In genomic region chr3:89957461-89957860, GRCh38 we compare ENCODE assay signal across 13 cellular contexts.
"Had no signal": no experiment of that assay in that cellular context is flagged by ENCODE, and none has a peak within 500 bp of the region (broad histone marks: within the 10 kb centered on the region; RNA-seq: fewer than 3 reads in every experiment).

No MANE protein-coding gene starts in this region.

- H3K27me3 ChIP-seq: esophagus squamous epithelium, neutrophil had no signal

- H3K9me3 ChIP-seq: lower lobe of right lung, neutrophil had no signal

- DNase-seq: activated CD4-positive, alpha-beta T cell treated with anti-CD3 and anti-CD28 coated beads, Interleukin-2, amount 50 U/mL, for 1 hour; activated naive CD4-positive, alpha-beta T cell treated with anti-CD3 and anti-CD28 coated beads for 36 hours; activated T-cell treated with anti-CD3 and anti-CD28 coated beads for 4 hours; esophagus squamous epithelium; lower lobe of right lung; right cardiac atrium; stimulated activated CD4-positive, alpha-beta T cell treated with anti-CD3 and anti-CD28 coated beads, Interleukin-2, amount 100 ng/mL, for 24 hours; stimulated activated naive CD4-positive, alpha-beta T cell; T-helper 2 cell had no signal

- ATAC-seq: activated T-helper 17 cell treated with anti-CD3 and anti-CD28 coated beads, Interleukin-2, amount 50 U/mL, for 72 hours; lower lobe of right lung; right cardiac atrium had no signal

- H3K27ac Mint-ChIP-seq: activated naive CD4-positive, alpha-beta T cell treated with anti-CD3 and anti-CD28 coated beads for 36 hours; activated T-helper 17 cell treated with anti-CD3 and anti-CD28 coated beads, Interleukin-2, amount 50 U/mL, for 72 hours; mesothelial cell of epicardium; type B pancreatic cell had no signal

- H3K9me3 Mint-ChIP-seq: type B pancreatic cell had no signal

- H3K4me1 ChIP-seq: esophagus squamous epithelium, lower lobe of right lung had no signal

- H3K36me3 ChIP-seq: esophagus squamous epithelium, lower lobe of right lung, neutrophil had no signal

- H3K4me1 Mint-ChIP-seq: activated T-helper 17 cell treated with anti-CD3 and anti-CD28 coated beads, Interleukin-2, amount 50 U/mL, for 72 hours had no signal

- H3K36me3 Mint-ChIP-seq: mesothelial cell of epicardium, type B pancreatic cell had no signal

- H3K4me3 ChIP-seq: esophagus squamous epithelium, lower lobe of right lung had no signal

- H3K4me3 Mint-ChIP-seq: activated naive CD4-positive, alpha-beta T cell treated with anti-CD3 and anti-CD28 coated beads for 36 hours; activated T-helper 17 cell treated with anti-CD3 and anti-CD28 coated beads, Interleukin-2, amount 50 U/mL, for 72 hours; mesothelial cell of epicardium; type B pancreatic cell had no signal

- H3K27me3 Mint-ChIP-seq: activated T-helper 17 cell treated with anti-CD3 and anti-CD28 coated beads, Interleukin-2, amount 50 U/mL, for 72 hours; type B pancreatic cell had no signal

- H3K27ac ChIP-seq: esophagus squamous epithelium, lower lobe of right lung, neutrophil had no signal
